Comparison of ENCODE assay signal across 23 cellular contexts in genomic region chr11:26062665-26063064, GRCh38.
"Had no signal": no experiment of that assay in that cellular context is flagged by ENCODE, and none has a peak within 500 bp of the region (broad histone marks: within the 10 kb centered on the region; RNA-seq: fewer than 3 reads in every experiment).

No MANE protein-coding gene starts in this region.

- H3K27ac ChIP-seq: epithelial cell of prostate, esophagus muscularis mucosa, gastroesophageal sphincter, left lung, parathyroid adenoma, psoas muscle, skin epidermis, suprapubic skin, thyroid gland, upper lobe of left lung, uterus had no signal

- H3K4me3 ChIP-seq: esophagus muscularis mucosa, gastroesophageal sphincter, left lung, lung, psoas muscle, skin epidermis, suprapubic skin, thyroid gland, upper lobe of left lung, uterus had no signal

- H3K27me3 ChIP-seq: esophagus muscularis mucosa, gastroesophageal sphincter, left lung, suprapubic skin, thyroid gland, upper lobe of left lung, uterus had no signal

- H3K79me2 ChIP-seq: parathyroid adenoma had no signal

- H3K36me3 ChIP-seq: esophagus muscularis mucosa, gastroesophageal sphincter, left lung, suprapubic skin, thyroid gland, upper lobe of left lung, uterus had no signal

- H2AFZ ChIP-seq: parathyroid adenoma had no signal

- H3K4me1 ChIP-seq: esophagus muscularis mucosa, gastroesophageal sphincter, left lung, parathyroid adenoma, psoas muscle, suprapubic skin, thyroid gland, upper lobe of left lung, uterus had no signal

- H3K9ac ChIP-seq: parathyroid adenoma had no signal

- H3K9me3 ChIP-seq: esophagus muscularis mucosa, gastroesophageal sphincter, left lung, psoas muscle, suprapubic skin, thyroid gland, upper lobe of left lung, uterus had no signal

- ATAC-seq: effector memory CD8-positive, alpha-beta T cell; gastroesophageal sphincter; left lung; psoas muscle; sciatic nerve had no signal

- DNase-seq: effector memory CD8-positive, alpha-beta T cell; foreskin fibroblast; glutamatergic neuron; immature natural killer cell; left lung; midbrain; naive B cell; psoas muscle; retina; stimulated activated CD4-positive, alpha-beta T cell treated with anti-CD3 and anti-CD28 coated beads, Interleukin-2, amount 100 ng/mL, for 24 hours; stimulated activated CD4-positive, alpha-beta T cell treated with anti-CD3 and anti-CD28 coated beads, Interleukin-4, amount 100 ng/mL, for 4 hours; stimulated activated naive CD4-positive, alpha-beta T cell treated with Interleukin-2 at 50 U/mL for 16 hours; thyroid gland; upper lobe of left lung; uterus had no signal
